ENCODE assay signal across 39 cellular contexts in the genomic region with DNA sequence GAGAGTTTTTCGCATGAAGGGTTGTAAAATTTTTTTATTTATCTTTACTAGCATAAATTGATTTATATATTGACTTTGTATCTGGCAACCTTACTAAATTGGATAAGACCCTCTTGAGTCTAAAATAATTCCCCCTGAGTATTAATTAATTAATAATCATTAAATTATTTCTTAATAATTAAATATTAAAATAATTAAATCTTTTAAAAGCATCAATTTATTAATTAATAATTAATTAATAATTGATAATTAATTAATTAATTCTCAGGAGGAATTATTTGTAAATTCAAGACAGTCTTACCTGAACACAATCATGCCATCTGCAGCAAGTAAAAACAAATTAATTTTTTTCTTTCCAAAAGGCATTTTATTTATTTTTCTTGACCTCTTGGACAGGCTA.
"Had no signal": no experiment of that assay in that cellular context is flagged by ENCODE, and none has a peak within 500 bp of the region (broad histone marks: within the 10 kb centered on the region; RNA-seq: fewer than 3 reads in every experiment).

No MANE protein-coding gene starts in this region.

- H3K4me3 ChIP-seq: adrenal gland, ascending aorta, cardiac muscle cell had no signal

- H3K4me3 Mint-ChIP-seq: activated CD4-positive, alpha-beta memory T cell treated with anti-CD3 and anti-CD28 coated beads for 36 hours; activated CD4-positive, alpha-beta T cell treated with anti-CD3 and anti-CD28 coated beads for 36 hours; activated CD8-positive, alpha-beta T cell treated with anti-CD3 and anti-CD28 coated beads for 36 hours; activated naive CD4-positive, alpha-beta T cell treated with anti-CD3 and anti-CD28 coated beads for 36 hours; activated naive CD8-positive, alpha-beta T cell treated with anti-CD3 and anti-CD28 coated beads for 36 hours; activated T-cell treated with anti-CD3 and anti-CD28 coated beads, Interleukin-2, amount 50 U/mL, for 4 hours; activated T-cell treated with anti-CD3 and anti-CD28 coated beads, Interleukin-2, amount 50 U/mL, for 72 hours; activated T-helper 1 cell treated with anti-CD3 and anti-CD28 coated beads, Interleukin-12 subunit alpha, Interleukin-12 subunit beta, Interleukin-2, Interleukin-4 antibody, amounts not matched to agents 30 ng/mL and 10 ng/mL and 1 ng/mL, durations not matched to agents 14 hours and 24 hours and 36 hours; activated T-helper 17 cell treated with anti-CD3 and anti-CD28 coated beads, Interleukin-2, amount 50 U/mL, for 72 hours; brain; central memory CD8-positive, alpha-beta T cell; T-helper 1 cell treated with Interleukin-12 subunit alpha and Interleukin-12 subunit beta and Interleukin-4 antibody, amounts not matched to agents 30 μg/mL and 1 μg/mL, for 36 hours; T-helper 2 cell treated with Interferon-gamma antibody and Interleukin-4, amounts not matched to agents 5 μg/mL and 100 μg/mL, for 36 hours had no signal

- FAIRE-seq: bronchial epithelial cell, TTC549 had no signal

- H3K27me3 Mint-ChIP-seq: activated CD4-positive, alpha-beta memory T cell treated with anti-CD3 and anti-CD28 coated beads for 36 hours; activated CD4-positive, alpha-beta T cell treated with anti-CD3 and anti-CD28 coated beads for 36 hours; activated CD8-positive, alpha-beta T cell treated with anti-CD3 and anti-CD28 coated beads for 36 hours; activated naive CD8-positive, alpha-beta T cell treated with anti-CD3 and anti-CD28 coated beads for 36 hours; activated T-helper 17 cell treated with anti-CD3 and anti-CD28 coated beads, Interleukin-2, amount 50 U/mL, for 72 hours; brain; central memory CD8-positive, alpha-beta T cell had no signal

- H3K36me3 Mint-ChIP-seq: activated CD4-positive, alpha-beta memory T cell treated with anti-CD3 and anti-CD28 coated beads for 36 hours; activated naive CD8-positive, alpha-beta T cell treated with anti-CD3 and anti-CD28 coated beads for 36 hours; brain had no signal

- H3K36me3 ChIP-seq: adrenal gland, ascending aorta, cardiac muscle cell had no signal

- H3K9me3 Mint-ChIP-seq: brain had no signal

- DNase-seq: activated CD4-positive, alpha-beta memory T cell treated with anti-CD3 and anti-CD28 coated beads for 36 hours; activated CD4-positive, alpha-beta T cell treated with anti-CD3 and anti-CD28 coated beads for 1 hour; activated CD4-positive, alpha-beta T cell treated with anti-CD3 and anti-CD28 coated beads for 36 hours; activated CD4-positive, alpha-beta T cell treated with anti-CD3 and anti-CD28 coated beads for 48 hours; activated CD4-positive, alpha-beta T cell treated with anti-CD3 and anti-CD28 coated beads, Interleukin-2, amount 50 U/mL, for 1 hour; activated CD4-positive, alpha-beta T cell treated with anti-CD3 and anti-CD28 coated beads, Interleukin-2, amount 50 U/mL, for 4 hours; activated CD4-positive, CD25-positive, alpha-beta regulatory T cell; activated CD8-positive, alpha-beta memory T cell treated with anti-CD3 and anti-CD28 coated beads, Interleukin-2, amount 50 U/mL, for 4 hours; activated CD8-positive, alpha-beta T cell treated with anti-CD3 and anti-CD28 coated beads for 36 hours; activated effector memory CD4-positive, alpha-beta T cell treated with anti-CD3 and anti-CD28 coated beads, Interleukin-2, amount 50 U/mL, for 16 hours; activated gamma-delta T cell treated with Interleukin-2 at 50 U/mL for 16 hours; activated naive CD4-positive, alpha-beta T cell; activated naive CD4-positive, alpha-beta T cell treated with anti-CD3 and anti-CD28 coated beads for 36 hours; activated naive CD4-positive, alpha-beta T cell treated with anti-CD3 and anti-CD28 coated beads, Interleukin-2, amount 50 U/mL, for 16 hours; activated naive CD8-positive, alpha-beta T cell treated with anti-CD3 and anti-CD28 coated beads for 36 hours; activated T-cell treated with anti-CD3 and anti-CD28 coated beads for 4 hours; activated T-cell treated with anti-CD3 and anti-CD28 coated beads, Interleukin-2, amount 50 U/mL, for 1 hour; activated T-cell treated with anti-CD3 and anti-CD28 coated beads, Interleukin-2, amount 50 U/mL, for 4 hours; activated T-cell treated with anti-CD3 and anti-CD28 coated beads, Interleukin-2, amount 50 U/mL, for 72 hours; adrenal gland; amniotic stem cell; caudate nucleus; cerebellar nuclear complex; T-helper 1 cell; T-helper 2 cell; T-helper 9 cell had no signal

- H3K27ac ChIP-seq: adrenal gland, ascending aorta, cardiac muscle cell, VCaP had no signal

- H3K4me1 ChIP-seq: adrenal gland, ascending aorta had no signal

- H3K27ac Mint-ChIP-seq: activated CD4-positive, alpha-beta memory T cell treated with anti-CD3 and anti-CD28 coated beads for 36 hours; activated CD4-positive, alpha-beta T cell treated with anti-CD3 and anti-CD28 coated beads for 36 hours; activated CD8-positive, alpha-beta T cell treated with anti-CD3 and anti-CD28 coated beads for 36 hours; activated naive CD4-positive, alpha-beta T cell treated with anti-CD3 and anti-CD28 coated beads for 36 hours; activated naive CD4-positive, alpha-beta T cell treated with anti-CD3 and anti-CD28 coated beads, Interleukin-2, amount 50 U/mL, for 72 hours; activated naive CD8-positive, alpha-beta T cell treated with anti-CD3 and anti-CD28 coated beads for 36 hours; activated T-cell treated with anti-CD3 and anti-CD28 coated beads, Interleukin-2, amount 50 U/mL, for 72 hours; activated T-helper 1 cell treated with anti-CD3 and anti-CD28 coated beads, Interleukin-12 subunit alpha, Interleukin-12 subunit beta, Interleukin-2, Interleukin-4 antibody, amounts not matched to agents 30 ng/mL and 10 ng/mL and 1 ng/mL, durations not matched to agents 14 hours and 24 hours and 36 hours; activated T-helper 17 cell treated with anti-CD3 and anti-CD28 coated beads, Interleukin-2, amount 50 U/mL, for 72 hours; brain; T-helper 1 cell treated with Interleukin-12 subunit alpha and Interleukin-12 subunit beta and Interleukin-4 antibody, amounts not matched to agents 30 μg/mL and 1 μg/mL, for 36 hours; T-helper 2 cell treated with Interferon-gamma antibody and Interleukin-4, amounts not matched to agents 5 μg/mL and 100 μg/mL, for 36 hours had no signal

- H3K4me1 Mint-ChIP-seq: activated CD4-positive, alpha-beta T cell treated with anti-CD3 and anti-CD28 coated beads for 36 hours; activated naive CD8-positive, alpha-beta T cell treated with anti-CD3 and anti-CD28 coated beads for 36 hours; activated T-helper 17 cell treated with anti-CD3 and anti-CD28 coated beads, Interleukin-2, amount 50 U/mL, for 72 hours; brain; central memory CD8-positive, alpha-beta T cell had no signal

- H3K9me3 ChIP-seq: adrenal gland, ascending aorta had no signal

- H3K27me3 ChIP-seq: adrenal gland, ascending aorta, cardiac muscle cell had no signal

- ATAC-seq: activated CD4-positive, alpha-beta T cell treated with anti-CD3 and anti-CD28 coated beads for 36 hours; activated CD4-positive, CD25-positive, alpha-beta regulatory T cell treated with anti-CD3 and anti-CD28 coated beads, Interleukin-2, amount 50 U/mL, for 24 hours; activated CD8-positive, alpha-beta T cell treated with anti-CD3 and anti-CD28 coated beads for 36 hours; activated naive CD4-positive, alpha-beta T cell treated with anti-CD3 and anti-CD28 coated beads, Interleukin-2, amount 50 U/mL, for 72 hours; activated T-cell treated with anti-CD3 and anti-CD28 coated beads, Interleukin-2, amount 50 U/mL, for 4 hours; activated T-cell treated with anti-CD3 and anti-CD28 coated beads, Interleukin-2, amount 50 U/mL, for 72 hours; activated T-helper 17 cell treated with anti-CD3 and anti-CD28 coated beads, Interleukin-2, amount 50 U/mL, for 72 hours had no signal
